8 cellular contexts compared by ENCODE assay signal in the genomic region with DNA sequence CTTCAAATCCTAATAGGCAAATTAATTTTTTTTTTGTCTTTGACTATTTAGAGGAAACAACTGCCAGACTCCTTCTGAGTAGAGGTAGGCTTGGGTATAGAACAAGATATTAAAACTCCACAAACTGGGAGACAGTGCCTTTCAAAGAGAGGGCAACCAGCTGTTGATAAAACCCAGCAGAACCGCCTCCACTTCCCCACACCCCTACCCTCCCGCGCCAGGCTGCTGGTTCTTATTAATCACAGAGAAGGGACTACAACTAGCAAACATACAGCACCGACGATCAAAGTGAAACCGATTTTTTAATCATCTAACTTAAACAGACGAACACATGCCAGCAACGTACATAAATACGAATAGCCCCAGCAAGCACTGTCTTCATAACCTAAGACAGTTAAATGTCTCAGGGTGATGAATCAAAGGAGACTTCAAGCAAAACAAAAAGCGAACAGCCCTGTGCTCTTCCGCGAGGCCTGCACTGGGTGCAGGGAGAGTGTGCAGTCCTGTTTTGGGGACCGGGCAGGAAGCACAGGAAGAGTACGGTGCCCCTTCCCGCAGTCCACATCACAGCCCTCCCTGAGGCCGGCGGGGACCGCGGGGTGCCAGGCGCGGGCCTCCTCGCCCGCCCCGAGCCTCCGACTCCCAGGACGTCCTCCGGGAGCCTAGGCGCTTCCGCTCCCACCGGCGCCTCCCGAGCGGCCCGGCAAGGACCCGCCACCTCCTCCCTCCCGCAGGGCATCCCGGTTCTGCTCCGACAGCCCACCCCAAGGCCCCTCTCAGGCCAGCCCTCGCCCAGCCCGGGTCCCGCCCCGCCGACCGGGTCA.
A peak's percentile ranks its signal among the peaks of the same experiment; 100 is the strongest.
DNase-seq lines count a peak whose midpoint lies in the region; ATAC-seq and TF ChIP-seq lines count a peak whose summit lies in the region.

No MANE protein-coding gene starts in this region.

- peak overlapping the region; percentile 72 to 89 (median 78) for H3K9ac ChIP-seq in subcutaneous abdominal adipose tissue (ENCODE audit: low read length in 5 of 5)

- H3K27ac ChIP-seq in muscle layer of duodenum (ENCODE audit: low read length) (peak overlapping the region; percentile 92), subcutaneous abdominal adipose tissue (ENCODE audit: low read depth, low read length) (peak overlapping the region; percentile 90)

- peak; percentile 19 for ATAC-seq in HG02588 (IDR thresholded peaks at IDR 0.05; ENCODE audit: unreplicated experiment)

- no peaks in the 10 kb centered on the region for H3K36me3 ChIP-seq in muscle layer of duodenum (ENCODE audit: control insufficient read depth in 1 of 2, insufficient read depth in 2 of 2, low read length in 2 of 2)
- no peaks in the 10 kb centered on the region for H3K36me3 ChIP-seq in subcutaneous abdominal adipose tissue (ENCODE audit: control insufficient read depth in 5 of 5, insufficient read depth in 5 of 5, low read length in 5 of 5)

- H3K27me3 ChIP-seq in muscle layer of duodenum (ENCODE audit: low read depth, low read length): no peaks in the 10 kb centered on the region
- no peaks in the 10 kb centered on the region for H3K27me3 ChIP-seq in subcutaneous abdominal adipose tissue (ENCODE audit: control insufficient read depth in 5 of 5, insufficient read depth in 4 of 5, low read length in 5 of 5)

- no peaks in the 10 kb centered on the region for H3K4me1 ChIP-seq in muscle layer of duodenum (ENCODE audit: control insufficient read depth in 1 of 2, insufficient read depth in 2 of 2, low read length in 2 of 2)
- peaks cover 7 to 45% (median 34%) of the 10 kb centered on the region in 5 donors for H3K4me1 ChIP-seq in subcutaneous abdominal adipose tissue (ENCODE audit: control insufficient read depth in 5 of 5, insufficient read depth in 5 of 5, low read length in 5 of 5)

- H3K9me3 ChIP-seq in muscle layer of duodenum (ENCODE audit: control insufficient read depth in 1 of 2, low read length in 2 of 2) (no peaks in the 10 kb centered on the region), subcutaneous abdominal adipose tissue (ENCODE audit: control insufficient read depth in 5 of 5, low read length in 5 of 5) (no peaks in the 10 kb centered on the region)

- peak overlapping the region; percentile 89 to 90 for H3K4me3 ChIP-seq in muscle layer of duodenum (ENCODE audit: low read depth in 1 of 2, low read length in 2 of 2)
- H3K4me3 ChIP-seq in subcutaneous abdominal adipose tissue (ENCODE audit: low read depth in 1 of 5, low read length in 5 of 5): peak overlapping the region; percentile 86 to 97 (median 94)

- TF ChIP-seq POLR2A in erythroblast (IDR thresholded peaks at IDR 0.05; ENCODE audit: low read length): no peak

- DNase-seq in NCI-H146 (lab: John Stamatoyannopoulos, UW): peak; percentile 37
- DNase-seq in NCI-H146 treated with DMSO at 0.1 percent for 48 hours (lab: John Stamatoyannopoulos, UW; ENCODE audit: unreplicated experiment): no peak
- DNase-seq in NCI-H2029 treated with DMSO at 0.1 percent for 48 hours (lab: John Stamatoyannopoulos, UW): peak; percentile 55
- DNase-seq in activated T-cell treated with anti-CD3 and anti-CD28 coated beads for 24 hours (ENCODE audit: low read depth): peak; percentile 36
- peak; percentile 25 to 32 for DNase-seq in erythroblast (lab: John Stamatoyannopoulos, UW)
